2 cellular contexts compared by ENCODE assay signal in the genomic region with DNA sequence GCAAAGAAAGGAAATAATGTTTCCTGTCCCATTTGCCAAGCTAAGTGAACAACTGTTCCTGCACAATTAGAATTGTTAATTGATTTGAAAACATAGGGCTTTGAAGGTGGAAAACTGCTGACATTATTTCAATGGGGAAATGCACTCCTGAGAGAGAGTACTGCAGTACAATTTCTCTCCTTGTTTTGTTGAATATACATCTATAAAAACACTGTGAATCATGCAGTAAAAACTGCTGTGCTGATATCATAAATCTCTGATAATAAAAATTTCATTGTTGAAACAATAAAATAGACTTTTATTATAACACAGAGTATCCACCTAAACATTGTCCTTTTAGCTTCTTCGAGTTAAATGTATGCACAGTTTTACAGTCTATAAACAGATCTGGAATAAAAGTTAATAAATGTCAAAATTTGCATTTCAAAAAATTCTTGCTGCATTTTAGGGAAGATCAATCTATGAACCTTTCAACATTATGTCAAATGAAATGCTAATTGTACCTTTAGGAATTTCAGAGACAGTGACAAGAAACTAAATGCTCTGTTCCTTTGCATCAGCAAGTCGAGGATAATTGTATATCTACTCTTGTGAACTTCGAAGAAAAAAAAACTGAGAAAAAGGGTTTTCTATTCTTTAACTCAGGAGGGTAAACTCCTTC.
TF ChIP-seq lines count a peak whose summit lies in the region.

No MANE protein-coding gene starts in this region.

TF ChIP-seq in SK-N-SH, 30 proteins besides CTCF, POLR2A, EP300 and RAD21 (continued from another document):
- TF ChIP-seq GATA2 (CRISPR knock-in tag; IDR thresholded peaks at IDR 0.05), result no peak
- no peak for TF ChIP-seq JUND (IDR thresholded peaks at IDR 0.05)
- no peak for TF ChIP-seq EZH2phosphoT487 (IDR thresholded peaks at IDR 0.05; ENCODE audit: borderline replicate concordance, low read depth)
- TF ChIP-seq YY1 (IDR thresholded peaks at IDR 0.05; ENCODE audit: low read depth), result no peak
- no peak for TF ChIP-seq RXRA (IDR thresholded peaks at IDR 0.05; ENCODE audit: borderline replicate concordance, low read depth)
- no peak for TF ChIP-seq IRF3 (IDR thresholded peaks at IDR 0.05; ENCODE audit: low read depth, low read length)

TF ChIP-seq in SK-N-SH treated with all-trans-retinoic acid at 6 μM for 48 hours, 23 proteins besides CTCF, POLR2A, EP300 and RAD21 (continued from another document):
- TF ChIP-seq, protein P1, sequence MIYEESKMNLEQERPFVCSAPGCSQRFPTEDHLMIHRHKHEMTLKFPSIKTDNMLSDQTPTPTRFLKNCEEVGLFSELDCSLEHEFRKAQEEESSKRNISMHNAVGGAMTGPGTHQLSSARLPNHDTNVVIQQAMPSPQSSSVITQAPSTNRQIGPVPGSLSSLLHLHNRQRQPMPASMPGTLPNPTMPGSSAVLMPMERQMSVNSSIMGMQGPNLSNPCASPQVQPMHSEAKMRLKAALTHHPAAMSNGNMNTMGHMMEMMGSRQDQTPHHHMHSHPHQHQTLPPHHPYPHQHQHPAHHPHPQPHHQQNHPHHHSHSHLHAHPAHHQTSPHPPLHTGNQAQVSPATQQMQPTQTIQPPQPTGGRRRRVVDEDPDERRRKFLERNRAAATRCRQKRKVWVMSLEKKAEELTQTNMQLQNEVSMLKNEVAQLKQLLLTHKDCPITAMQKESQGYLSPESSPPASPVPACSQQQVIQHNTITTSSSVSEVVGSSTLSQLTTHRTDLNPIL (CRISPR knock-in tag; IDR thresholded peaks at IDR 0.05; ENCODE audit: low read depth), result no peak
- TF ChIP-seq ZFP30 (CRISPR knock-in tag; IDR thresholded peaks at IDR 0.05), result no peak
- no peak for TF ChIP-seq ZNF8 (CRISPR knock-in tag; IDR thresholded peaks at IDR 0.05)
- TF ChIP-seq ZNF70 (CRISPR knock-in tag; IDR thresholded peaks at IDR 0.05), result no peak
- TF ChIP-seq ARNTL (CRISPR knock-in tag; IDR thresholded peaks at IDR 0.05; ENCODE audit: borderline replicate concordance, low read depth), result no peak
- TF ChIP-seq, protein P2, sequence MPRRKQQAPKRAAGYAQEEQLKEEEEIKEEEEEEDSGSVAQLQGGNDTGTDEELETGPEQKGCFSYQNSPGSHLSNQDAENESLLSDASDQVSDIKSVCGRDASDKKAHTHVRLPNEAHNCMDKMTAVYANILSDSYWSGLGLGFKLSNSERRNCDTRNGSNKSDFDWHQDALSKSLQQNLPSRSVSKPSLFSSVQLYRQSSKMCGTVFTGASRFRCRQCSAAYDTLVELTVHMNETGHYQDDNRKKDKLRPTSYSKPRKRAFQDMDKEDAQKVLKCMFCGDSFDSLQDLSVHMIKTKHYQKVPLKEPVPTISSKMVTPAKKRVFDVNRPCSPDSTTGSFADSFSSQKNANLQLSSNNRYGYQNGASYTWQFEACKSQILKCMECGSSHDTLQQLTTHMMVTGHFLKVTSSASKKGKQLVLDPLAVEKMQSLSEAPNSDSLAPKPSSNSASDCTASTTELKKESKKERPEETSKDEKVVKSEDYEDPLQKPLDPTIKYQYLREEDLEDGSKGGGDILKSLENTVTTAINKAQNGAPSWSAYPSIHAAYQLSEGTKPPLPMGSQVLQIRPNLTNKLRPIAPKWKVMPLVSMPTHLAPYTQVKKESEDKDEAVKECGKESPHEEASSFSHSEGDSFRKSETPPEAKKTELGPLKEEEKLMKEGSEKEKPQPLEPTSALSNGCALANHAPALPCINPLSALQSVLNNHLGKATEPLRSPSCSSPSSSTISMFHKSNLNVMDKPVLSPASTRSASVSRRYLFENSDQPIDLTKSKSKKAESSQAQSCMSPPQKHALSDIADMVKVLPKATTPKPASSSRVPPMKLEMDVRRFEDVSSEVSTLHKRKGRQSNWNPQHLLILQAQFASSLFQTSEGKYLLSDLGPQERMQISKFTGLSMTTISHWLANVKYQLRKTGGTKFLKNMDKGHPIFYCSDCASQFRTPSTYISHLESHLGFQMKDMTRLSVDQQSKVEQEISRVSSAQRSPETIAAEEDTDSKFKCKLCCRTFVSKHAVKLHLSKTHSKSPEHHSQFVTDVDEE (CRISPR knock-in tag; IDR thresholded peaks at IDR 0.05), result no peak
- TF ChIP-seq CSDC2 (CRISPR knock-in tag; IDR thresholded peaks at IDR 0.05), result no peak
- TF ChIP-seq ESRRG (CRISPR knock-in tag; IDR thresholded peaks at IDR 0.05), result no peak
- TF ChIP-seq PPARA (CRISPR knock-in tag; IDR thresholded peaks at IDR 0.05; ENCODE audit: borderline replicate concordance), result no peak
